13 cellular contexts compared by ENCODE assay signal in genomic region chr12:47160296-47161244, GRCh38.
"Had no signal": no experiment of that assay in that cellular context is flagged by ENCODE, and none has a peak within 500 bp of the region (broad histone marks: within the 10 kb centered on the region; RNA-seq: fewer than 3 reads in every experiment).

No MANE protein-coding gene starts in this region.

- H3K9me3 ChIP-seq: ovary had no signal

- H3K27me3 Mint-ChIP-seq: activated CD4-positive, alpha-beta T cell treated with anti-CD3 and anti-CD28 coated beads, Interleukin-2, amount 10 ng/mL, durations not matched to agents 24 days and 14 days; naive B cell had no signal

- H3K4me3 ChIP-seq: gastroesophageal sphincter, heart right ventricle, ovary had no signal

- H3K4me3 Mint-ChIP-seq: activated CD4-positive, alpha-beta T cell treated with anti-CD3 and anti-CD28 coated beads, Interleukin-2, amount 10 ng/mL, durations not matched to agents 24 days and 14 days; T-helper 1 cell treated with Interleukin-12 subunit alpha and Interleukin-12 subunit beta and Interleukin-4 antibody, amounts not matched to agents 30 μg/mL and 1 μg/mL, for 36 hours had no signal

- FAIRE-seq: TTC549, urothelium cell line had no signal

- ATAC-seq: gastroesophageal sphincter, heart right ventricle, left cardiac atrium had no signal

- H3K27ac Mint-ChIP-seq: activated CD4-positive, alpha-beta T cell treated with anti-CD3 and anti-CD28 coated beads, Interleukin-2, amount 10 ng/mL, durations not matched to agents 24 days and 14 days; T-helper 1 cell treated with Interleukin-12 subunit alpha and Interleukin-12 subunit beta and Interleukin-4 antibody, amounts not matched to agents 30 μg/mL and 1 μg/mL, for 36 hours had no signal

- DNase-seq: activated CD4-positive, alpha-beta T cell treated with anti-CD3 and anti-CD28 coated beads, Interleukin-2, amount 10 ng/mL, durations not matched to agents 24 days and 14 days; activated CD4-positive, CD25-positive, alpha-beta regulatory T cell; activated naive CD4-positive, alpha-beta T cell treated with Interleukin-2 at 50 U/mL for 16 hours; anterior cingulate cortex; heart right ventricle; left cardiac atrium; naive B cell; ovary; stimulated activated CD4-positive, alpha-beta T cell treated with anti-CD3 and anti-CD28 coated beads, Interleukin-1b, Interleukin-23, amount 100 ng/mL, for 48 hours had no signal

- H3K27me3 ChIP-seq: gastroesophageal sphincter, heart right ventricle, ovary had no signal

- H3K36me3 ChIP-seq: gastroesophageal sphincter, heart right ventricle, ovary had no signal

- H3K27ac ChIP-seq: gastroesophageal sphincter, heart right ventricle, ovary had no signal
